In genomic region chr17:17755715-17756114, GRCh38 we compare ENCODE assay signal across 19 cellular contexts.
DNase-seq lines count a peak whose midpoint lies in the region; ATAC-seq and TF ChIP-seq lines count a peak whose summit lies in the region.
"Had no signal": no experiment of that assay in that cellular context is flagged by ENCODE, and none has a peak within 500 bp of the region (broad histone marks: within the 10 kb centered on the region; RNA-seq: fewer than 3 reads in every experiment).

No MANE protein-coding gene starts in this region.

- H3K4me2 ChIP-seq in BLaER1 treated with 17β-estradiol and CSF1 and Interleukin-3, amounts not matched to agents 10 nM and 100 nM = peak overlapping the region; percentile 20 to 96 (median 90); a peak in 20 of 22 replicates

- H3K27me3 ChIP-seq in BLaER1 treated with 17β-estradiol and CSF1 and Interleukin-3, amounts not matched to agents 10 nM and 100 nM = no peaks in the 10 kb centered on the region
- H3K27me3 ChIP-seq in CD8-positive, alpha-beta memory T cell (ENCODE audit: insufficient read depth, low read length, poor library complexity, severe bottlenecking) = no peaks in the 10 kb centered on the region
- no peaks in the 10 kb centered on the region for H3K27me3 ChIP-seq in prostate gland (replicated peaks; ENCODE audit: insufficient read depth)
- H3K27me3 ChIP-seq: foreskin keratinocyte, uterus had no signal

- H3K9me3 ChIP-seq in BLaER1 treated with 17β-estradiol and CSF1 and Interleukin-3, amounts not matched to agents 10 nM and 100 nM (replicated peaks in 1 of 11) = no peaks in the 10 kb centered on the region
- H3K9me3 ChIP-seq in CD8-positive, alpha-beta memory T cell (ENCODE audit: low read length) = no peaks in the 10 kb centered on the region
- no peaks in the 10 kb centered on the region for H3K9me3 ChIP-seq in prostate gland
- H3K9me3 ChIP-seq: uterus had no signal

- peak overlapping the region in 9 of 11 experiments; percentile 7 to 80 (median 40); a peak in 15 of 22 replicates for H3K9ac ChIP-seq in BLaER1 treated with 17β-estradiol and CSF1 and Interleukin-3, amounts not matched to agents 10 nM and 100 nM

- peaks cover 0 to 28% (median 8%) of the 10 kb centered on the region in 11 experiments; a peak in 10 of 22 replicates for H3K36me3 ChIP-seq in BLaER1 treated with 17β-estradiol and CSF1 and Interleukin-3, amounts not matched to agents 10 nM and 100 nM
- no peaks in the 10 kb centered on the region for H3K36me3 ChIP-seq in CD8-positive, alpha-beta memory T cell (ENCODE audit: insufficient read depth, low read length)
- no peaks in the 10 kb centered on the region for H3K36me3 ChIP-seq in prostate gland
- H3K36me3 ChIP-seq: uterus had no signal

- CTCF ChIA-PET in activated CD4-positive, alpha-beta T cell treated with anti-CD3 and anti-CD28 coated beads, Interleukin-2, amount 10 ng/mL, durations not matched to agents 7 days and 5 days (lab: Charles Lee) = interaction anchor here (1.1 kb wide), 1 partner anchor 16 kb away, joined by 4 read pairs; no protein-coding TSS in a partner anchor
- CTCF ChIA-PET in activated B cell treated with CpG ODN at 0.5 μM for 24 hours (lab: Charles Lee) = interaction anchor here (0.8 kb wide), 1 partner anchor 34 kb away, joined by 3 read pairs; no protein-coding TSS in a partner anchor
- CTCF ChIA-PET in CD8-positive, alpha-beta memory T cell (lab: Charles Lee) = no interaction called here

- POLR2A ChIA-PET in activated CD4-positive, alpha-beta T cell treated with anti-CD3 and anti-CD28 coated beads, Interleukin-2, amount 10 ng/mL, durations not matched to agents 7 days and 5 days (lab: Charles Lee) = no interaction called here
- POLR2A ChIA-PET in activated B cell treated with CpG ODN at 0.5 μM for 24 hours (lab: Charles Lee) = interaction anchor here (1.7 to 2.3 kb wide), 2 partner anchors 79 to 80 kb away, joined by 3 to 6 read pairs; no protein-coding TSS in a partner anchor
- POLR2A ChIA-PET in naive thymus-derived CD8-positive, alpha-beta T cell (lab: Charles Lee) = interaction anchor here (0.6 to 6.5 kb wide), 7 partner anchors 15 to 62 kb away, joined by 3 to 55 read pairs (median 4); no protein-coding TSS in a partner anchor
- POLR2A ChIA-PET in CD8-positive, alpha-beta memory T cell (lab: Charles Lee) = no interaction called here

- peak overlapping the region in 8 of 11 experiments; percentile 38 to 92 (median 88); a peak in 12 of 22 replicates for H3K27ac ChIP-seq in BLaER1 treated with 17β-estradiol and CSF1 and Interleukin-3, amounts not matched to agents 10 nM and 100 nM
- H3K27ac ChIP-seq in CD8-positive, alpha-beta memory T cell (ENCODE audit: low read depth, low read length) = no peak overlapping the region
- peak overlapping the region in 1 of 2 donors; percentile 87 for H3K27ac ChIP-seq in prostate gland
- H3K27ac ChIP-seq: foreskin keratinocyte, uterus had no signal

- H3K36me3 Mint-ChIP-seq in activated CD4-positive, alpha-beta T cell treated with anti-CD3 and anti-CD28 coated beads, Interleukin-2, amount 10 ng/mL, durations not matched to agents 7 days and 5 days (ENCODE audit: low read depth) = peaks cover 11% of the 10 kb centered on the region
- peaks cover 1% of the 10 kb centered on the region for H3K36me3 Mint-ChIP-seq in activated B cell treated with CpG ODN at 0.5 μM for 24 hours (ENCODE audit: low read depth)
- peaks cover 0 to 4% (median 0%) of the 10 kb centered on the region in 3 donors for H3K36me3 Mint-ChIP-seq in naive thymus-derived CD8-positive, alpha-beta T cell
- H3K36me3 Mint-ChIP-seq in CD8-positive, alpha-beta memory T cell = peaks cover 0 to 4% (median 0%) of the 10 kb centered on the region in 3 donors

- 85% methylated on average over 8 of the region's 8 CpGs for WGBS in prostate gland

- intact Hi-C loops in activated B cell treated with CpG ODN at 0.5 μM for 24 hours (cut with micrococcal nuclease) (loop anchor here (10.0 kb wide), 1 partner anchor 771 kb away; no protein-coding TSS in a partner anchor), prostate gland (cut with DNase I) (no loop called here)

- no peak for TF ChIP-seq POLR2A in prostate gland (IDR thresholded peaks at IDR 0.05)

- H3K9me3 Mint-ChIP-seq in activated CD4-positive, alpha-beta T cell treated with anti-CD3 and anti-CD28 coated beads, Interleukin-2, amount 10 ng/mL, durations not matched to agents 7 days and 5 days = no peaks in the 10 kb centered on the region
- no peaks in the 10 kb centered on the region for H3K9me3 Mint-ChIP-seq in activated B cell treated with CpG ODN at 0.5 μM for 24 hours
- no peaks in the 10 kb centered on the region for H3K9me3 Mint-ChIP-seq in naive thymus-derived CD8-positive, alpha-beta T cell
- H3K9me3 Mint-ChIP-seq in CD8-positive, alpha-beta memory T cell = no peaks in the 10 kb centered on the region
- H3K9me3 Mint-ChIP-seq: memory B cell had no signal

- peak overlapping the region; percentile 36 for H3K27ac Mint-ChIP-seq in activated CD4-positive, alpha-beta T cell treated with anti-CD3 and anti-CD28 coated beads, Interleukin-2, amount 10 ng/mL, durations not matched to agents 7 days and 5 days
- peak overlapping the region; percentile 30 for H3K27ac Mint-ChIP-seq in activated B cell treated with CpG ODN at 0.5 μM for 24 hours
- peak overlapping the region; percentile 71 to 99 (median 89) for H3K27ac Mint-ChIP-seq in naive thymus-derived CD8-positive, alpha-beta T cell
- H3K27ac Mint-ChIP-seq in CD8-positive, alpha-beta memory T cell = no peak overlapping the region
- H3K27ac Mint-ChIP-seq: activated CD4-positive, alpha-beta T cell treated with anti-CD3 and anti-CD28 coated beads for 36 hours had no signal

- peaks cover 41 to 64% (median 58%) of the 10 kb centered on the region in 11 experiments; a peak in 21 of 22 replicates for H4K20me1 ChIP-seq in BLaER1 treated with 17β-estradiol and CSF1 and Interleukin-3, amounts not matched to agents 10 nM and 100 nM

- no peak for ATAC-seq in activated B cell treated with CpG ODN at 0.5 μM for 24 hours (ENCODE audit: low read depth)
- no peak for ATAC-seq in naive thymus-derived CD8-positive, alpha-beta T cell
- ATAC-seq: activated CD4-positive, alpha-beta T cell treated with anti-CD3 and anti-CD28 coated beads for 36 hours; foreskin keratinocyte had no signal

- no peak overlapping the region for H3K4me3 Mint-ChIP-seq in activated CD4-positive, alpha-beta T cell treated with anti-CD3 and anti-CD28 coated beads, Interleukin-2, amount 10 ng/mL, durations not matched to agents 7 days and 5 days
- no peak overlapping the region for H3K4me3 Mint-ChIP-seq in activated B cell treated with CpG ODN at 0.5 μM for 24 hours
- peak overlapping the region in 7 of 10 donors; percentile 7 to 91 (median 48) for H3K4me3 Mint-ChIP-seq in naive thymus-derived CD8-positive, alpha-beta T cell
- H3K4me3 Mint-ChIP-seq in CD8-positive, alpha-beta memory T cell = peak overlapping the region in 1 of 7 donors; percentile 36
- H3K4me3 Mint-ChIP-seq: activated CD4-positive, alpha-beta T cell treated with anti-CD3 and anti-CD28 coated beads for 36 hours had no signal

- H3K27me3 Mint-ChIP-seq in activated CD4-positive, alpha-beta T cell treated with anti-CD3 and anti-CD28 coated beads, Interleukin-2, amount 10 ng/mL, durations not matched to agents 7 days and 5 days = no peaks in the 10 kb centered on the region
- no peaks in the 10 kb centered on the region for H3K27me3 Mint-ChIP-seq in activated B cell treated with CpG ODN at 0.5 μM for 24 hours
- no peaks in the 10 kb centered on the region for H3K27me3 Mint-ChIP-seq in naive thymus-derived CD8-positive, alpha-beta T cell
- H3K27me3 Mint-ChIP-seq in CD8-positive, alpha-beta memory T cell = no peaks in the 10 kb centered on the region
- H3K27me3 Mint-ChIP-seq: activated CD4-positive, alpha-beta T cell treated with anti-CD3 and anti-CD28 coated beads for 36 hours; memory B cell had no signal

- peaks cover 66% of the 10 kb centered on the region for H3K4me1 Mint-ChIP-seq in activated CD4-positive, alpha-beta T cell treated with anti-CD3 and anti-CD28 coated beads, Interleukin-2, amount 10 ng/mL, durations not matched to agents 7 days and 5 days
- peaks cover 78% of the 10 kb centered on the region for H3K4me1 Mint-ChIP-seq in activated B cell treated with CpG ODN at 0.5 μM for 24 hours
- peaks cover 46 to 85% (median 84%) of the 10 kb centered on the region in 4 donors for H3K4me1 Mint-ChIP-seq in naive thymus-derived CD8-positive, alpha-beta T cell
- H3K4me1 Mint-ChIP-seq in CD8-positive, alpha-beta memory T cell = peaks cover 42 to 57% (median 43%) of the 10 kb centered on the region in 3 donors

- no peak for DNase-seq in activated CD4-positive, alpha-beta T cell treated with anti-CD3 and anti-CD28 coated beads, Interleukin-2, amount 10 ng/mL, durations not matched to agents 7 days and 5 days
- no peak for DNase-seq in activated CD4-positive, alpha-beta T cell treated with anti-CD3 and anti-CD28 coated beads, Interleukin-2, amount 50 U/mL, for 1 hour
- DNase-seq in activated B cell treated with CpG ODN at 0.5 μM for 24 hours (no peak), prostate gland (ENCODE audit: low spot score) (no peak), mucosa of gallbladder (ENCODE audit: low spot score) (no peak)
- no peak for DNase-seq in naive thymus-derived CD8-positive, alpha-beta T cell
- DNase-seq in CD8-positive, alpha-beta memory T cell = no peak
- DNase-seq: activated CD4-positive, alpha-beta T cell treated with anti-CD3 and anti-CD28 coated beads for 36 hours; activated CD8-positive, alpha-beta memory T cell treated with anti-CD3 and anti-CD28 coated beads, Interleukin-2, amount 50 U/mL, for 4 hours; activated effector memory CD4-positive, alpha-beta T cell treated with anti-CD3 and anti-CD28 coated beads, Interleukin-2, amount 50 U/mL, for 16 hours; cerebellar nuclear complex; foreskin keratinocyte; NCI-H1105 treated with DMSO at 0.1 percent for 48 hours; NCI-H524 treated with DMSO at 0.1 percent for 48 hours; stimulated activated CD4-positive, alpha-beta T cell treated with anti-CD3 and anti-CD28 coated beads, Interleukin-2, amount 100 ng/mL, for 48 hours; uterus had no signal

- TF ChIP-seq CTCF in activated B cell treated with CpG ODN at 0.5 μM for 24 hours (IDR thresholded peaks at IDR 0.05) (no peak), prostate gland (IDR thresholded peaks at IDR 0.05) (no peak)

- H3K4me3 ChIP-seq in BLaER1 treated with 17β-estradiol and CSF1 and Interleukin-3, amounts not matched to agents 10 nM and 100 nM = no peak overlapping the region
- H3K4me3 ChIP-seq in CD8-positive, alpha-beta memory T cell (ENCODE audit: low read length) = no peak overlapping the region
- H3K4me3 ChIP-seq in prostate gland = no peak overlapping the region
- H3K4me3 ChIP-seq: skin epidermis, uterus had no signal

- H3K4me1 ChIP-seq in BLaER1 treated with 17β-estradiol and CSF1 and Interleukin-3, amounts not matched to agents 10 nM and 100 nM = peaks cover 72 to 98% (median 92%) of the 10 kb centered on the region in 10 experiments
- peaks cover 63% of the 10 kb centered on the region for H3K4me1 ChIP-seq in CD8-positive, alpha-beta memory T cell (ENCODE audit: insufficient read depth, low read length)
- H3K4me1 ChIP-seq in prostate gland (replicated peaks) = peaks cover 7% of the 10 kb centered on the region

Comparison
In these comparisons a context has a peak if more than half of its experiments do, and no peak if none do; other contexts are left out.
1. H3K27ac Mint-ChIP-seq: peak in activated CD4-positive, alpha-beta T cell treated with anti-CD3 and anti-CD28 coated beads, Interleukin-2, amount 10 ng/mL, durations not matched to agents 7 days and 5 days (single experiment), activated B cell treated with CpG ODN at 0.5 μM for 24 hours (single experiment) and naive thymus-derived CD8-positive, alpha-beta T cell (10 of 10); none in CD8-positive, alpha-beta memory T cell (0 of 8).
2. H3K4me3 Mint-ChIP-seq: peak in naive thymus-derived CD8-positive, alpha-beta T cell (7 of 10); none in activated CD4-positive, alpha-beta T cell treated with anti-CD3 and anti-CD28 coated beads, Interleukin-2, amount 10 ng/mL, durations not matched to agents 7 days and 5 days (single experiment) and activated B cell treated with CpG ODN at 0.5 μM for 24 hours (single experiment).
3. POLR2A ChIA-PET loops: an anchor here in activated B cell treated with CpG ODN at 0.5 μM for 24 hours (1.7 to 2.3 kb wide) and naive thymus-derived CD8-positive, alpha-beta T cell (0.6 to 6.5 kb wide); none called in activated CD4-positive, alpha-beta T cell treated with anti-CD3 and anti-CD28 coated beads, Interleukin-2, amount 10 ng/mL, durations not matched to agents 7 days and 5 days and CD8-positive, alpha-beta memory T cell.